ENCODE assay signal across 23 cellular contexts in genomic region chr13:24087611-24088235, GRCh38.
DNase-seq lines count a peak whose midpoint lies in the region; ATAC-seq and TF ChIP-seq lines count a peak whose summit lies in the region.
"Had no signal": no experiment of that assay in that cellular context is flagged by ENCODE, and none has a peak within 500 bp of the region (broad histone marks: within the 10 kb centered on the region; RNA-seq: fewer than 3 reads in every experiment).

No MANE protein-coding gene starts in this region.

- WGBS in heart left ventricle, 4 donors: 42 to 56% (median 47%) methylated on average over 5 to 6 of the region's 6 CpGs

- H3K4me1 ChIP-seq in heart left ventricle: peaks cover 0 to 32% (median 17%) of the 10 kb centered on the region in 12 donors
- peaks cover 9% of the 10 kb centered on the region for H3K4me1 ChIP-seq in mucosa of descending colon (ENCODE audit: low read depth)

- H3K9me3 ChIP-seq in heart left ventricle: no peaks in the 10 kb centered on the region
- no peaks in the 10 kb centered on the region for H3K9me3 ChIP-seq in mucosa of descending colon
- H3K9me3 ChIP-seq: MG63, tibial nerve had no signal

- H3K4me3 ChIP-seq in heart left ventricle (no peak overlapping the region), mucosa of descending colon (no peak overlapping the region)
- H3K4me3 ChIP-seq: MG63, skin epidermis, tibial nerve had no signal

- peaks cover 0 to 4% (median 0%) of the 10 kb centered on the region in 9 donors for H3K27me3 ChIP-seq in heart left ventricle
- H3K27me3 ChIP-seq: MG63, tibial nerve had no signal

- DNase-seq in SW480 (ENCODE audit: low spot score): peak; percentile 65
- peak in 3 of 5 donors; percentile 25 to 53 (median 42) for DNase-seq in heart left ventricle
- DNase-seq in mucosa of descending colon: peak; percentile 65 to 81 (median 76)
- DNase-seq in NCI-H1930 (lab: John Stamatoyannopoulos, UW): no peak
- DNase-seq: activated CD4-positive, alpha-beta T cell treated with anti-CD3 and anti-CD28 coated beads for 4 hours; activated naive CD8-positive, alpha-beta T cell treated with anti-CD3 and anti-CD28 coated beads, Interleukin-2, amount 10 ng/mL, durations not matched to agents 7 days and 5 days; CD8-positive, alpha-beta T cell; DMS79; HCEC 1CT; head of caudate nucleus; mammary epithelial cell; MG63; naive thymus-derived CD4-positive, alpha-beta T cell; NCI-H774; OCI-M1; stimulated activated CD4-positive, alpha-beta T cell treated with anti-CD3 and anti-CD28 coated beads, Interleukin-4, amount 100 ng/mL, for 1 hour; stimulated activated naive CD8-positive, alpha-beta T cell treated with anti-CD3 and anti-CD28 coated beads, Interleukin-15, Interleukin-2, amounts not matched to agents 100 U/mL and 50 U/mL, for 24 hours; T-helper 1 cell had no signal

- TF ChIP-seq POLR2A in heart left ventricle (IDR thresholded peaks at IDR 0.05): no peak

- intact Hi-C loops in heart left ventricle (cut with DNase I) (no loop called here), mucosa of descending colon (cut with DNase I, micrococcal nuclease) (no loop called here)

- TF ChIP-seq CTCF in heart left ventricle (IDR thresholded peaks at IDR 0.05) (no peak), mucosa of descending colon (IDR thresholded peaks at IDR 0.05) (no peak)

- peak overlapping the region in 3 of 12 donors; percentile 3 to 37 (median 23) for H3K27ac ChIP-seq in heart left ventricle
- H3K27ac ChIP-seq: skin epidermis, tibial nerve had no signal

- no peaks in the 10 kb centered on the region for H3K36me3 ChIP-seq in heart left ventricle
- no peaks in the 10 kb centered on the region for H3K36me3 ChIP-seq in mucosa of descending colon (ENCODE audit: low read depth)
- H3K36me3 ChIP-seq: MG63, tibial nerve had no signal

- ATAC-seq in heart left ventricle: peak in 3 of 4 donors; percentile 52 to 67 (median 62)
- ATAC-seq in mucosa of descending colon: peak; percentile 93
- ATAC-seq in GM21515 (IDR thresholded peaks at IDR 0.05; ENCODE audit: unreplicated experiment): no peak
- ATAC-seq in HG03159 (IDR thresholded peaks at IDR 0.05; ENCODE audit: unreplicated experiment): no peak
- ATAC-seq in GM18519 (IDR thresholded peaks at IDR 0.05; ENCODE audit: low FRiP score, unreplicated experiment): no peak
- ATAC-seq: CD8-positive, alpha-beta T cell; naive thymus-derived CD4-positive, alpha-beta T cell; stimulated activated naive CD8-positive, alpha-beta T cell treated with anti-CD3 and anti-CD28 coated beads, Interleukin-15, Interleukin-2, amounts not matched to agents 100 U/mL and 50 U/mL, for 24 hours had no signal

Comparison
In these comparisons a context has a peak if more than half of its experiments do, and no peak if none do; other contexts are left out.
1. DNase-seq: peak in SW480 (single experiment), heart left ventricle (3 of 5) and mucosa of descending colon (3 of 3); none in NCI-H1930 (0 of 2).
2. ATAC-seq: peak in heart left ventricle (3 of 4) and mucosa of descending colon (single experiment); none in GM21515 (single experiment), HG03159 (single experiment) and GM18519 (single experiment).